Comparison of ENCODE assay signal across 8 cellular contexts in genomic region chr17:6455321-6455705, GRCh38. TPM values are rescaled to one million over a fixed set of nuclear protein-coding genes. Genes with fewer than 3 reads are reported as not detected.
A peak's percentile ranks its signal among the peaks of the same experiment; 100 is the strongest.
DNase-seq lines count a peak whose midpoint lies in the region; TF ChIP-seq lines count a peak whose summit lies in the region.

No MANE protein-coding gene starts in this region.

- peaks cover 24% of the 10 kb centered on the region for H3K4me1 Mint-ChIP-seq in progenitor cell of endocrine pancreas (ENCODE audit: low read depth)

- intact Hi-C loops in posterior vena cava (cut with DNase I) = no loop called here

- in situ Hi-C loops in GM13976 (cut with MboI; ENCODE audit: low sequenced_read_pairs, unreplicated experiment) = no loop called here
- in situ Hi-C loops in GM23248 (cut with MboI) = no loop called here

- H3K4me2 ChIP-seq in fibroblast of lung (ENCODE audit: extremely low read depth, insufficient read depth, low read length) (peak overlapping the region; percentile 48), GM23248 (ENCODE audit: unreplicated experiment) (no peak overlapping the region)

- no peaks in the 10 kb centered on the region for H3F3A ChIP-seq in GM23248 (ENCODE audit: insufficient read depth)

- TF ChIP-seq CTCF in GM13976 (IDR thresholded peaks at IDR 0.05; ENCODE audit: borderline replicate concordance, control extremely low read depth, extremely low read depth, insufficient read depth, missing control alignments) (no peak), fibroblast of lung (conservative IDR thresholded peaks at IDR 0.05 in 1 of 2, IDR thresholded peaks at IDR 0.05 in 1 of 2; ENCODE audit: low read depth in 1 of 2, low read length in 2 of 2) (no peak), progenitor cell of endocrine pancreas (IDR thresholded peaks at IDR 0.05; ENCODE audit: unreplicated experiment) (no peak)

- 56% methylated on average over 25 to 35 of the region's 35 CpGs for WGBS in GM23248 (ENCODE audit: low coverage in 1 of 2, low lambda C conversion rate in 2 of 2, missing lambda C conversion rate in 2 of 2), 2 experiments

- H3K36me3 Mint-ChIP-seq in progenitor cell of endocrine pancreas (ENCODE audit: insufficient read depth) = peaks cover 2% of the 10 kb centered on the region

- H3K4me1 ChIP-seq in fibroblast of lung (ENCODE audit: control insufficient read depth, extremely low read depth, insufficient read depth, low read length) (peaks cover 9% of the 10 kb centered on the region), GM23248 (ENCODE audit: insufficient read depth) (peaks cover 10% of the 10 kb centered on the region)

- no peaks in the 10 kb centered on the region for H4K20me1 ChIP-seq in fibroblast of lung (ENCODE audit: control insufficient read depth, extremely low read depth, insufficient read depth, low read length)
- no peaks in the 10 kb centered on the region for H4K20me1 ChIP-seq in GM23248 (ENCODE audit: insufficient read depth)

- no peak overlapping the region for H3K27ac Mint-ChIP-seq in progenitor cell of endocrine pancreas

- H3K27ac ChIP-seq in fibroblast of lung (ENCODE audit: insufficient read depth, low read length) = no peak overlapping the region
- no peak overlapping the region for H3K27ac ChIP-seq in GM23248

- H2AFZ ChIP-seq in fibroblast of lung (ENCODE audit: low read length) = no peak overlapping the region
- no peak overlapping the region for H2AFZ ChIP-seq in GM23248

- H3K9me3 ChIP-seq in fibroblast of lung (ENCODE audit: control insufficient read depth, insufficient read depth, low read depth, low read length) = no peaks in the 10 kb centered on the region
- H3K9me3 ChIP-seq in GM23248 (ENCODE audit: low read depth) = no peaks in the 10 kb centered on the region

- peaks cover 3% of the 10 kb centered on the region for H3K27me3 ChIP-seq in fibroblast of lung (ENCODE audit: control insufficient read depth, insufficient read depth, low read length)
- no peaks in the 10 kb centered on the region for H3K27me3 ChIP-seq in GM23248 (replicated peaks; ENCODE audit: insufficient read depth)

- peaks cover 25% of the 10 kb centered on the region for H3K27me3 Mint-ChIP-seq in progenitor cell of endocrine pancreas

- H3K79me2 ChIP-seq in fibroblast of lung (ENCODE audit: control insufficient read depth, insufficient read depth, low read length) (no peaks in the 10 kb centered on the region), GM23248 (ENCODE audit: insufficient read depth) (no peaks in the 10 kb centered on the region)

- H3K9me2 ChIP-seq in GM23248 (ENCODE audit: insufficient read depth) = no peaks in the 10 kb centered on the region

- no peak overlapping the region for H3K9ac ChIP-seq in fibroblast of lung (ENCODE audit: insufficient read depth, low read length)
- no peak overlapping the region for H3K9ac ChIP-seq in GM23248

- H3K9me3 Mint-ChIP-seq in progenitor cell of endocrine pancreas (ENCODE audit: low read depth) = no peaks in the 10 kb centered on the region

- H3K36me3 ChIP-seq in fibroblast of lung (ENCODE audit: control insufficient read depth, insufficient read depth, low read length) = no peaks in the 10 kb centered on the region
- H3K36me3 ChIP-seq in GM23248 (ENCODE audit: low read depth) = no peaks in the 10 kb centered on the region

- DNase-seq in GM13976 (ENCODE audit: low spot score) = peak; percentile 70
- peak; percentile 21 to 27 for DNase-seq in activated CD4-positive, alpha-beta T cell treated with anti-CD3 and anti-CD28 coated beads for 4 hours
- DNase-seq in fibroblast of lung (ENCODE audit: low read depth in 2 of 2) = peak; percentile 28 to 35
- DNase-seq in progenitor cell of endocrine pancreas (ENCODE audit: low spot score, unreplicated experiment) = peak; percentile 52
- no peak for DNase-seq in anterior cingulate cortex (lab: John Stamatoyannopoulos, UW)
- no peak for DNase-seq in middle frontal gyrus (ENCODE audit: extremely low spot score, low spot score)
- no peak for DNase-seq in posterior vena cava (ENCODE audit: low spot score)
- DNase-seq in GM23248 = no peak

- peak overlapping the region in 1 of 4 experiments; percentile 22 for H3K4me3 ChIP-seq in fibroblast of lung (replicated peaks in 1 of 4; ENCODE audit: control extremely low read depth in 1 of 4, insufficient read depth in 1 of 4, low read depth in 3 of 4, low read length in 4 of 4)
- H3K4me3 ChIP-seq in GM23248 = no peak overlapping the region

- H3K4me3 Mint-ChIP-seq in progenitor cell of endocrine pancreas (ENCODE audit: low read depth) = peak overlapping the region; percentile 60

RNA-seq across cellular contexts. Expression of gene PIMREG, which starts 11.1 kb away (rescaled TPM):
- 1.5 and 10.6 TPM in 2 replicates for total RNA-seq in fibroblast of lung
- 6.5 and 18.5 TPM in 2 replicates for polyA plus RNA-seq in fibroblast of lung
- polyA plus RNA-seq in fibroblast of lung (2012) = 7.2 and 23.1 TPM in 2 replicates
- polyA minus RNA-seq in fibroblast of lung (ENCODE audit: low replicate concordance) = 9.3 and 17.5 TPM in 2 replicates
- 13.8 and 15.4 TPM in 2 replicates for total RNA-seq in progenitor cell of endocrine pancreas
- under 1 TPM in 1 of 2 donors, not detected in 1; 0.56 TPM for total RNA-seq in posterior vena cava
- total RNA-seq in GM23248 (2014; rRNA removed; shearing (Covaris generic)) = 20.7 and 28.7 TPM in 2 replicates
- 22.6 and 24.4 TPM in 2 replicates for polyA plus RNA-seq in GM23248 (2016; fragmentation: Nextera tagmentation; extraction: Ambion mirVana)

RNA-seq across cellular contexts. Expression of gene AIPL1, which starts 20.4 kb away (rescaled TPM):
- total RNA-seq in fibroblast of lung (under 0.01 TPM in 1 of 2 replicates, not detected in the other), progenitor cell of endocrine pancreas (not detected in 2 replicates), posterior vena cava (not detected)
- polyA plus RNA-seq in fibroblast of lung (0.05 TPM in 1 of 2 replicates, not detected in the other), GM23248 (2016; fragmentation: Nextera tagmentation; extraction: Ambion mirVana) (not detected in 2 replicates)
- polyA plus RNA-seq in fibroblast of lung (2012) = not detected in 2 replicates
- not detected in 2 replicates for polyA minus RNA-seq in fibroblast of lung (ENCODE audit: low replicate concordance)
- not detected in 2 replicates for total RNA-seq in GM23248 (2014; rRNA removed; shearing (Covaris generic))

Comparison
In these comparisons a context has a peak if more than half of its experiments do, and no peak if none do; other contexts are left out.
1. DNase-seq: peak in GM13976 (single experiment), activated CD4-positive, alpha-beta T cell treated with anti-CD3 and anti-CD28 coated beads for 4 hours (2 of 2), fibroblast of lung (2 of 2) and progenitor cell of endocrine pancreas (single experiment); none in anterior cingulate cortex (0 of 58), middle frontal gyrus (single experiment), posterior vena cava (single experiment) and GM23248 (single experiment).